Comparison of ENCODE assay signal across 16 cellular contexts in genomic region chr11:57935402-57936049, GRCh38.
DNase-seq lines count a peak whose midpoint lies in the region; ATAC-seq, FAIRE-seq and TF ChIP-seq lines count a peak whose summit lies in the region.
"Had no signal": no experiment of that assay in that cellular context is flagged by ENCODE, and none has a peak within 500 bp of the region (broad histone marks: within the 10 kb centered on the region; RNA-seq: fewer than 3 reads in every experiment).

No MANE protein-coding gene starts in this region.

- DNase-seq in heart right ventricle (no peak), cardiac septum (ENCODE audit: low spot score) (no peak), PC-3 (no peak), HepG2 (ENCODE audit: low spot score) (peak; percentile 43), GM10248 (ENCODE audit: extremely low spot score) (no peak)
- DNase-seq: BE2C; Caco-2; CD8-positive, alpha-beta T cell; GOT3; H9; KBM-7 had no signal

- H3K4me1 ChIP-seq in heart right ventricle (peaks cover 0 to 4% (median 0%) of the 10 kb centered on the region in 9 donors), PC-3 (ENCODE audit: insufficient read depth, low read length) (peaks cover 15% of the 10 kb centered on the region), HepG2 (ENCODE audit: insufficient read depth, low read length) (peaks cover 55% of the 10 kb centered on the region)
- H3K4me1 ChIP-seq: BE2C, Caco-2 had no signal

- no peak for TF ChIP-seq CTCF in heart right ventricle (IDR thresholded peaks at IDR 0.05)
- no peak for TF ChIP-seq CTCF in PC-3 (conservative IDR thresholded peaks at IDR 0.05; ENCODE audit: low read depth, low read length)
- TF ChIP-seq CTCF in HepG2 (CRISPR knock-in tag; IDR thresholded peaks at IDR 0.05) = no peak
- no peak for TF ChIP-seq CTCF in GM10248 (IDR thresholded peaks at IDR 0.05; ENCODE audit: control extremely low read depth, extremely low read depth, low read depth, missing control alignments)

- intact Hi-C loops in heart right ventricle (cut with DNase I) (loop anchor here in 3 of 10 donors (2.0 to 10.0 kb wide), 4 partner anchors 61 to 89 kb away; partner anchors contain the start of gene OR9Q1 (in 2 of the 3)), cardiac septum (cut with DNase I) (no loop called here), PC-3 (cut with micrococcal nuclease) (no loop called here), HepG2 (cut with micrococcal nuclease; ENCODE audit: unreplicated experiment) (loop anchor here (5.0 kb wide), 1 partner anchor 37 kb away; no protein-coding TSS in a partner anchor)

- POLR2A ChIA-PET in PC-3 (lab: Charles Lee; ENCODE audit: unreplicated experiment) (no interaction called here), HepG2 (lab: Yijun Ruan, JAX) (interaction anchor here (1.3 kb wide), 1 partner anchor 37 kb away, joined by 4 read pairs; no protein-coding TSS in a partner anchor), GM10248 (lab: Yijun Ruan, JAX) (no interaction called here)

- TF ChIP-seq EP300 in HepG2 (IDR thresholded peaks at IDR 0.05; ENCODE audit: low read depth in 2 of 2, low read length in 2 of 2) (peak in 1 of 2 experiments; percentile 21; a peak in 1 of 4 replicates), HepG2 (CRISPR knock-in tag; IDR thresholded peaks at IDR 0.05; ENCODE audit: borderline replicate concordance) (no peak)

- ATAC-seq in heart right ventricle (peak in 2 of 8 donors; percentile 15 to 31), PC-3 (peak; percentile 64), HepG2 (peak; percentile 66), HG02588 (IDR thresholded peaks at IDR 0.05; ENCODE audit: unreplicated experiment) (no peak), HG03342 (IDR thresholded peaks at IDR 0.05; ENCODE audit: unreplicated experiment) (no peak)
- ATAC-seq: CD8-positive, alpha-beta T cell; GM12878 had no signal

- H4K20me1 ChIP-seq in PC-3 (ENCODE audit: low read length) = no peaks in the 10 kb centered on the region
- H4K20me1 ChIP-seq in HepG2 (ENCODE audit: insufficient read depth, low read length) = no peaks in the 10 kb centered on the region

- no peaks in the 10 kb centered on the region for H3K9me2 ChIP-seq in PC-3 (replicated peaks; ENCODE audit: low read length)

- H3K4me2 ChIP-seq in PC-3 (ENCODE audit: low read length) (0 out of 2 replicates have a peak overlapping the region, but pooled peaks have one; percentile 7), HepG2 (ENCODE audit: low read depth, low read length) (peak overlapping the region; percentile 9; the same call in 1 of the 2 replicates)

- H3K4me3 ChIP-seq in heart right ventricle (no peak overlapping the region), PC-3 (ENCODE audit: low read length) (no peak overlapping the region), HepG2 (replicated peaks in 1 of 3; ENCODE audit: insufficient read depth in 1 of 3, low read depth in 2 of 3, low read length in 3 of 3) (no peak overlapping the region)
- H3K4me3 ChIP-seq: GM12878 had no signal

- H3K27me3 ChIP-seq in heart right ventricle = no peaks in the 10 kb centered on the region
- H3K27me3 ChIP-seq in PC-3 (ENCODE audit: low read length) = peaks cover 47% of the 10 kb centered on the region
- H3K27me3 ChIP-seq in HepG2 (ENCODE audit: control insufficient read depth in 1 of 2, insufficient read depth in 2 of 2, low read length in 2 of 2) = no peaks in the 10 kb centered on the region; a peak in 1 of 5 replicates
- H3K27me3 ChIP-seq: BE2C had no signal

- TF ChIP-seq RAD21 in HepG2 (CRISPR knock-in tag; IDR thresholded peaks at IDR 0.05) = no peak

- H3K9me3 ChIP-seq in heart right ventricle = no peaks in the 10 kb centered on the region
- H3K9me3 ChIP-seq in PC-3 (ENCODE audit: low read length) = no peaks in the 10 kb centered on the region
- H3K9me3 ChIP-seq in HepG2 (ENCODE audit: low read length) = no peaks in the 10 kb centered on the region
- H3K9me3 ChIP-seq: BE2C, Caco-2 had no signal

- no peaks in the 10 kb centered on the region for H3F3A ChIP-seq in PC-3 (ENCODE audit: low read length, unreplicated experiment)

- CTCF ChIA-PET in PC-3 (lab: Charles Lee) (no interaction called here), HepG2 (lab: Yijun Ruan, JAX; ENCODE audit: low intra/inter-chr PET ratio, low total read pairs) (no interaction called here), GM10248 (lab: Yijun Ruan, JAX) (interaction anchor here (1.3 kb wide), 1 partner anchor 37 kb away, joined by 3 read pairs; no protein-coding TSS in a partner anchor)

- H3K27ac ChIP-seq in heart right ventricle (peak overlapping the region in 7 of 10 donors; percentile 6 to 76 (median 59)), PC-3 (ENCODE audit: low read length) (peak overlapping the region; percentile 47), HepG2 (ENCODE audit: extremely low read length, insufficient read depth, low read length) (peak overlapping the region; percentile 31)

- 84 to 91% methylated on average over 4 of the region's 4 CpGs for WGBS in heart right ventricle, 2 donors
- WGBS in HepG2 (ENCODE audit: low lambda C conversion rate) = 77% methylated on average over 4 of the region's 4 CpGs

- in situ Hi-C loops in HepG2 (cut with HindIII; ENCODE audit: extremely low pct_ligation_motif_present, low pct_unique_long_range_greater_than_20kb) = no loop called here

- H2AFZ ChIP-seq in PC-3 (ENCODE audit: low read length) (no peak overlapping the region), HepG2 (ENCODE audit: low read length) (no peak overlapping the region)

- H3K36me3 ChIP-seq in heart right ventricle = no peaks in the 10 kb centered on the region
- H3K36me3 ChIP-seq in PC-3 (ENCODE audit: low read depth, low read length) = no peaks in the 10 kb centered on the region
- H3K36me3 ChIP-seq in HepG2 (replicated peaks in 1 of 2; ENCODE audit: control insufficient read depth in 1 of 2, insufficient read depth in 2 of 2, low read length in 2 of 2) = no peaks in the 10 kb centered on the region
- H3K36me3 ChIP-seq: BE2C had no signal

- H3K79me2 ChIP-seq in PC-3 (ENCODE audit: low read length) = no peaks in the 10 kb centered on the region
- no peaks in the 10 kb centered on the region for H3K79me2 ChIP-seq in HepG2 (ENCODE audit: insufficient read depth, low read length)

- no peak for TF ChIP-seq POLR2A in HepG2 (IDR thresholded peaks at IDR 0.05; ENCODE audit: insufficient read depth in 1 of 2, low read depth in 2 of 2, low read length in 2 of 2)

- H3K9ac ChIP-seq in PC-3 (ENCODE audit: low read length) (no peak overlapping the region), HepG2 (ENCODE audit: insufficient read depth, low read depth, low read length) (peak overlapping the region; percentile 21; the same call in 1 of the 2 replicates)

- BruUV-seq in PC-3 (replicated peaks; lab: Mats Ljungman, UMichigan) = no TSS peak
- no TSS peak for BruUV-seq in HepG2 (replicated peaks; lab: Mats Ljungman, UMichigan)

- no peak for FAIRE-seq in HepG2 (lab: Jason Lieb, UNC)
- FAIRE-seq: A204.1, GM12878, GM18507 had no signal

TF ChIP-seq in HepG2, 621 proteins besides CTCF, POLR2A, EP300 and RAD21 (continues in another document):
- TF ChIP-seq ZNF142 (CRISPR knock-in tag; IDR thresholded peaks at IDR 0.05) = no peak
- TF ChIP-seq MAFF (IDR thresholded peaks at IDR 0.05; ENCODE audit: low read depth, low read length) = 0 out of 2 replicates have a peak, but pooled peaks have one; percentile 12
- TF ChIP-seq NFE2 (CRISPR knock-in tag; IDR thresholded peaks at IDR 0.05) = 0 out of 2 replicates have a peak, but pooled peaks have one; percentile 30
- TF ChIP-seq GATAD2A (CRISPR knock-in tag; IDR thresholded peaks at IDR 0.05) = peak; percentile 23; the same call in 1 of the 2 replicates
- 0 out of 2 replicates have a peak, but pooled peaks have one; percentile 12 for TF ChIP-seq THAP11 (CRISPR knock-in tag; IDR thresholded peaks at IDR 0.05)
- TF ChIP-seq HNF4A (CRISPR knock-in tag; IDR thresholded peaks at IDR 0.05) = peak; percentile 46; the same call in 1 of the 2 replicates

Comparison
In these comparisons a context has a peak if more than half of its experiments do, and no peak if none do; other contexts are left out.
1. ATAC-seq: peak in PC-3 (single experiment) and HepG2 (single experiment); none in HG02588 (single experiment) and HG03342 (single experiment).
2. Peak in every context shown above with its lines, with median percentiles within 50 percentile points of each other: H3K27ac ChIP-seq.